In the genomic region with DNA sequence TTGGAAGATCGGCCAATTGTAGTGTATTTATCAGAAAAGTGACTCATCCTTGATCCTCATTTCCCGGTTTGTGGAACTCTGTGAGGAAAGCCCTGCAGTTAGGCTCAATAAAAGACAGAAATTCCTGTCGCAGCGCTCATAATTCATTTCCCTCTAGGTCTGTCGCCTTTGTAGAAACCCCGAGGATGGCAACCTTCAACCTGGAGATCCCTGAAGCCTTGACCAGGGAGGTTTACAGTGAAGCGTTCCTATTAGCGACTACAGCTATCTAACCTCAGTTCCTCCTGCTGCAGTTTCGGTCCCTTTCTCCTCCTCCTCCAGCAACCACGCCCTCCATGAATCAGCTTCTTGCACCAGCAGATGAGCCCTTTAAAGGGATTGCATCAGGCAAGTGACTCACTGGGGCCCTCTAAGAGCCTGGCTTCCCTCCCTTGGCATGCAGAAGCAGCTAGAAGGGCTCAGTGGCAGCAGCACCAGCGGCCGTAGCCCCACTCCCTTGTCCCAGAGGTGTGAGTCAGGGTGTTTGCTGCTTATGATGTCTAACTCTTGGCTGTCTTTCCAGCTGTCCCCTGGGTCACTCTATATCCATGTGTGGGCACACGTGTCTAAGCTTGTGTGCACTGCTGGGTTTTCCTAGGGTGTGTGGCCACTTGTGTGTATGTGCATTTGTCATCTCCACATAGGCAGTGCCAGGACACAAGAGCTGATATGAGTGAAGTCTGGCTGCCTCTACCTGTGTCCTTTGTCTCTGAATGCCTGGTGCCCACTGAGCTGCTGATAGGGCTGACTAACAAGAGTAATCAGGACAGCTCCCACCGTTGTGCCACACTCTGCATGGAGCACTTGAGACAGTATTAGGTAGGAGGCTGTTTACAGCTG, we compare ENCODE assay signal across 1 cellular context.
TF ChIP-seq lines count a peak whose summit lies in the region.

No MANE protein-coding gene starts in this region.

TF ChIP-seq in HepG2, 621 proteins besides CTCF, POLR2A, EP300 and RAD21 (continued from another document and continues in another):
- TF ChIP-seq, protein P1, sequence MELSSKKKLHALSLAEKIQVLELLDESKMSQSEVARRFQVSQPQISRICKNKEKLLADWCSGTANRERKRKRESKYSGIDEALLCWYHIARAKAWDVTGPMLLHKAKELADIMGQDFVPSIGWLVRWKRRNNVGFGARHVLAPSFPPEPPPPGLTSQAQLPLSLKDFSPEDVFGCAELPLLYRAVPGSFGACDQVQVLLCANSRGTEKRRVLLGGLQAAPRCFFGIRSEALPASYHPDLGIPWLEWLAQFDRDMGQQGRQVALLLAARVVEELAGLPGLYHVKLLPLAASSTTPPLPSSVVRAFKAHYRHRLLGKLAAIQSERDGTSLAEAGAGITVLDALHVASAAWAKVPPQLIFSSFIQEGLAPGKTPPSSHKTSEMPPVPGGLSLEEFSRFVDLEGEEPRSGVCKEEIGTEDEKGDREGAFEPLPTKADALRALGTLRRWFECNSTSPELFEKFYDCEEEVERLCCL (CRISPR knock-in tag; IDR thresholded peaks at IDR 0.05; ENCODE audit: borderline replicate concordance): no peak
- TF ChIP-seq ZNF589 (CRISPR knock-in tag; conservative IDR thresholded peaks at IDR 0.05) (no peak), ZNF788 (CRISPR knock-in tag; IDR thresholded peaks at IDR 0.05; ENCODE audit: borderline replicate concordance) (peak; percentile 15; the same call in 1 of the 2 replicates), FOXM1 (CRISPR knock-in tag; IDR thresholded peaks at IDR 0.05) (no peak), ZNF615 (CRISPR knock-in tag; IDR thresholded peaks at IDR 0.05; ENCODE audit: borderline replicate concordance) (no peak), ZEB1 (IDR thresholded peaks at IDR 0.05; ENCODE audit: insufficient replicate concordance, low read depth) (no peak), FIP1L1 (IDR thresholded peaks at IDR 0.05; ENCODE audit: borderline replicate concordance, insufficient read depth, low read depth, low read length) (no peak), SMAD9 (CRISPR knock-in tag; IDR thresholded peaks at IDR 0.05) (no peak), ZSCAN25 (CRISPR knock-in tag; IDR thresholded peaks at IDR 0.05) (no peak; the same call in none of the 2 replicates), ZNF101 (CRISPR knock-in tag; IDR thresholded peaks at IDR 0.05; ENCODE audit: borderline replicate concordance, low read depth) (no peak), HMG20A (CRISPR knock-in tag; IDR thresholded peaks at IDR 0.05; ENCODE audit: borderline replicate concordance) (0 out of 2 replicates have a peak, but pooled peaks have one; percentile 33), ZNF652 (CRISPR knock-in tag; IDR thresholded peaks at IDR 0.05; ENCODE audit: borderline replicate concordance, low read depth) (no peak), TMF1 (CRISPR knock-in tag; IDR thresholded peaks at IDR 0.05; ENCODE audit: low read depth) (no peak; the same call in 1 of the 2 replicates), ZNF644 (CRISPR knock-in tag; IDR thresholded peaks at IDR 0.05; ENCODE audit: low read depth) (no peak), SIN3B (IDR thresholded peaks at IDR 0.05; ENCODE audit: low read length) (no peak), ZNF224 (CRISPR knock-in tag; IDR thresholded peaks at IDR 0.05) (no peak; the same call in 1 of the 2 replicates), ZC3H4 (CRISPR knock-in tag; IDR thresholded peaks at IDR 0.05; ENCODE audit: borderline replicate concordance) (peak; percentile 71; the same call in 1 of the 2 replicates), NFE2L1 (CRISPR knock-in tag; IDR thresholded peaks at IDR 0.05; ENCODE audit: borderline replicate concordance) (peak; percentile 91; the same call in 1 of the 2 replicates), GATAD1 (CRISPR knock-in tag; IDR thresholded peaks at IDR 0.05) (no peak; the same call in none of the 2 replicates), ZNF879 (CRISPR knock-in tag; IDR thresholded peaks at IDR 0.05) (0 out of 2 replicates have a peak, but pooled peaks have one; percentile 28), KLF12 (CRISPR knock-in tag; IDR thresholded peaks at IDR 0.05; ENCODE audit: borderline replicate concordance) (no peak), KMT2A (CRISPR knock-in tag; IDR thresholded peaks at IDR 0.05) (no peak), ZNF30 (CRISPR knock-in tag; IDR thresholded peaks at IDR 0.05) (no peak), ZNF552 (CRISPR knock-in tag; IDR thresholded peaks at IDR 0.05; ENCODE audit: borderline replicate concordance) (no peak), DR1 (CRISPR knock-in tag; IDR thresholded peaks at IDR 0.05) (0 out of 2 replicates have a peak, but pooled peaks have one; percentile 7), GPN1 (CRISPR knock-in tag; IDR thresholded peaks at IDR 0.05; ENCODE audit: borderline replicate concordance) (no peak), NFKBIZ (CRISPR knock-in tag; IDR thresholded peaks at IDR 0.05) (0 out of 2 replicates have a peak, but pooled peaks have one; percentile 38), PHB2 (IDR thresholded peaks at IDR 0.05; ENCODE audit: partially characterized antibody) (no peak), SP5 (CRISPR knock-in tag; IDR thresholded peaks at IDR 0.05; ENCODE audit: borderline replicate concordance, low read depth) (peak; percentile 84), NFIC (IDR thresholded peaks at IDR 0.05; ENCODE audit: low read length) (no peak), ZNF816 (CRISPR knock-in tag; IDR thresholded peaks at IDR 0.05; ENCODE audit: borderline replicate concordance) (no peak), TARDBP (CRISPR knock-in tag; IDR thresholded peaks at IDR 0.05) (no peak)
- TF ChIP-seq, protein P2, sequence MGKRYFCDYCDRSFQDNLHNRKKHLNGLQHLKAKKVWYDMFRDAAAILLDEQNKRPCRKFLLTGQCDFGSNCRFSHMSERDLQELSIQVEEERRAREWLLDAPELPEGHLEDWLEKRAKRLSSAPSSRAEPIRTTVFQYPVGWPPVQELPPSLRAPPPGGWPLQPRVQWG (CRISPR knock-in tag; IDR thresholded peaks at IDR 0.05; ENCODE audit: borderline replicate concordance, low read depth): no peak
- TF ChIP-seq, protein P3, sequence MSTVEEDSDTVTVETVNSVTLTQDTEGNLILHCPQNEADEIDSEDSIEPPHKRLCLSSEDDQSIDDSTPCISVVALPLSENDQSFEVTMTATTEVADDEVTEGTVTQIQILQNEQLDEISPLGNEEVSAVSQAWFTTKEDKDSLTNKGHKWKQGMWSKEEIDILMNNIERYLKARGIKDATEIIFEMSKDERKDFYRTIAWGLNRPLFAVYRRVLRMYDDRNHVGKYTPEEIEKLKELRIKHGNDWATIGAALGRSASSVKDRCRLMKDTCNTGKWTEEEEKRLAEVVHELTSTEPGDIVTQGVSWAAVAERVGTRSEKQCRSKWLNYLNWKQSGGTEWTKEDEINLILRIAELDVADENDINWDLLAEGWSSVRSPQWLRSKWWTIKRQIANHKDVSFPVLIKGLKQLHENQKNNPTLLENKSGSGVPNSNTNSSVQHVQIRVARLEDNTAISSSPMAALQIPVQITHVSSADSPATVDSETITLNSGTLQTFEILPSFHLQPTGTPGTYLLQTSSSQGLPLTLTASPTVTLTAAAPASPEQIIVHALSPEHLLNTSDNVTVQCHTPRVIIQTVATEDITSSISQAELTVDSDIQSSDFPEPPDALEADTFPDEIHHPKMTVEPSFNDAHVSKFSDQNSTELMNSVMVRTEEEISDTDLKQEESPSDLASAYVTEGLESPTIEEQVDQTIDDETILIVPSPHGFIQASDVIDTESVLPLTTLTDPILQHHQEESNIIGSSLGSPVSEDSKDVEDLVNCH (CRISPR knock-in tag; IDR thresholded peaks at IDR 0.05): no peak
- TF ChIP-seq, protein P4, sequence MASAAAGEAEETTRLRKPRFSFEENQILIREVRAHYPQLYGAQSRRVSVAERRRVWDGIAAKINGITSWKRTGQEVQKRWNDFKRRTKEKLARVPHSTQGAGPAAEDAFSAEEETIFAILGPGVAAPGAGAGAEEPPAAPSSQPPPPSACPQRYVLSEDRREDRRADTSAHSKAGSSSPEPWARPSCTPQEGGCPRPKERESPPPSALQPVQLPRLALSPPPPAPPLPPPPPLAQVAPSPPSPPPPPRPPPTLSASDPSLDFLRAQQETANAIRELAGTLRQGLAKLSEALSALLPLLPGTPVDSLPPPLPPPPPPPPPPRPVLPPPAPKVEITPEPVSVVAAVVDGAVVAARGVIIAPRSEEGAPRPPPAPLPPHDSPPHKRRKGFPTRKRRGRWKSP (CRISPR knock-in tag; IDR thresholded peaks at IDR 0.05): peak; percentile 86
- TF ChIP-seq, protein P5, sequence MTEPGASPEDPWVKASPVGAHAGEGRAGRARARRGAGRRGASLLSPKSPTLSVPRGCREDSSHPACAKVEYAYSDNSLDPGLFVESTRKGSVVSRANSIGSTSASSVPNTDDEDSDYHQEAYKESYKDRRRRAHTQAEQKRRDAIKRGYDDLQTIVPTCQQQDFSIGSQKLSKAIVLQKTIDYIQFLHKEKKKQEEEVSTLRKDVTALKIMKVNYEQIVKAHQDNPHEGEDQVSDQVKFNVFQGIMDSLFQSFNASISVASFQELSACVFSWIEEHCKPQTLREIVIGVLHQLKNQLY (CRISPR knock-in tag; IDR thresholded peaks at IDR 0.05): peak; percentile 49; the same call in 1 of the 2 replicates
- TF ChIP-seq, protein P6, sequence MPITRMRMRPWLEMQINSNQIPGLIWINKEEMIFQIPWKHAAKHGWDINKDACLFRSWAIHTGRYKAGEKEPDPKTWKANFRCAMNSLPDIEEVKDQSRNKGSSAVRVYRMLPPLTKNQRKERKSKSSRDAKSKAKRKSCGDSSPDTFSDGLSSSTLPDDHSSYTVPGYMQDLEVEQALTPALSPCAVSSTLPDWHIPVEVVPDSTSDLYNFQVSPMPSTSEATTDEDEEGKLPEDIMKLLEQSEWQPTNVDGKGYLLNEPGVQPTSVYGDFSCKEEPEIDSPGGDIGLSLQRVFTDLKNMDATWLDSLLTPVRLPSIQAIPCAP (CRISPR knock-in tag; IDR thresholded peaks at IDR 0.05; ENCODE audit: low read depth): 0 out of 2 replicates have a peak, but pooled peaks have one; percentile 27
- TF ChIP-seq, protein P7, sequence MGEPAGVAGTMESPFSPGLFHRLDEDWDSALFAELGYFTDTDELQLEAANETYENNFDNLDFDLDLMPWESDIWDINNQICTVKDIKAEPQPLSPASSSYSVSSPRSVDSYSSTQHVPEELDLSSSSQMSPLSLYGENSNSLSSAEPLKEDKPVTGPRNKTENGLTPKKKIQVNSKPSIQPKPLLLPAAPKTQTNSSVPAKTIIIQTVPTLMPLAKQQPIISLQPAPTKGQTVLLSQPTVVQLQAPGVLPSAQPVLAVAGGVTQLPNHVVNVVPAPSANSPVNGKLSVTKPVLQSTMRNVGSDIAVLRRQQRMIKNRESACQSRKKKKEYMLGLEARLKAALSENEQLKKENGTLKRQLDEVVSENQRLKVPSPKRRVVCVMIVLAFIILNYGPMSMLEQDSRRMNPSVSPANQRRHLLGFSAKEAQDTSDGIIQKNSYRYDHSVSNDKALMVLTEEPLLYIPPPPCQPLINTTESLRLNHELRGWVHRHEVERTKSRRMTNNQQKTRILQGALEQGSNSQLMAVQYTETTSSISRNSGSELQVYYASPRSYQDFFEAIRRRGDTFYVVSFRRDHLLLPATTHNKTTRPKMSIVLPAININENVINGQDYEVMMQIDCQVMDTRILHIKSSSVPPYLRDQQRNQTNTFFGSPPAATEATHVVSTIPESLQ (CRISPR knock-in tag; conservative IDR thresholded peaks at IDR 0.05): no peak
- TF ChIP-seq, protein P8, sequence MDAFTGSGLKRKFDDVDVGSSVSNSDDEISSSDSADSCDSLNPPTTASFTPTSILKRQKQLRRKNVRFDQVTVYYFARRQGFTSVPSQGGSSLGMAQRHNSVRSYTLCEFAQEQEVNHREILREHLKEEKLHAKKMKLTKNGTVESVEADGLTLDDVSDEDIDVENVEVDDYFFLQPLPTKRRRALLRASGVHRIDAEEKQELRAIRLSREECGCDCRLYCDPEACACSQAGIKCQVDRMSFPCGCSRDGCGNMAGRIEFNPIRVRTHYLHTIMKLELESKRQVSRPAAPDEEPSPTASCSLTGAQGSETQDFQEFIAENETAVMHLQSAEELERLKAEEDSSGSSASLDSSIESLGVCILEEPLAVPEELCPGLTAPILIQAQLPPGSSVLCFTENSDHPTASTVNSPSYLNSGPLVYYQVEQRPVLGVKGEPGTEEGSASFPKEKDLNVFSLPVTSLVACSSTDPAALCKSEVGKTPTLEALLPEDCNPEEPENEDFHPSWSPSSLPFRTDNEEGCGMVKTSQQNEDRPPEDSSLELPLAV (CRISPR knock-in tag; conservative IDR thresholded peaks at IDR 0.05; ENCODE audit: low read depth): no peak
